ENCODE assay signal across 2 cellular contexts in the genomic region with DNA sequence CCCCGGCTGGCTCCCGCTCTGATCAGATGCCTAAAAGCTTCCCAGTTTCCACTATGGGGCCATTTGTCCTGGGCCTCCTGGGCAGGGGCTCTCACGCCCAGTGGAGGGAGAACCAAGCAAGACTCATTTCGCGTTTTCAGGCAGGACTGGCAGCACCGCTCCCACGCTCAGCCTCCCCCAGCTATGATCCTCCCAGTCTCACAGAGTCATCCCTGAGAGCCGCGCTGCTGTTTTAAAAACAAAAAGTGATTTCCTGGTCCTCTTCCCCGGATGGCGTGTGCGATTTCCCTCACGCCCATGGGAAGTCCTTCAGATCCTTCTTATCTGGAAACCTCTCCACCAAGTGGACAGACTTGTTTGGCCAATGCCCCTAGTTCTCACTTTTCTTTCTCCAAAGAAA.
TF ChIP-seq lines count a peak whose summit lies in the region.

A gene with protein sequence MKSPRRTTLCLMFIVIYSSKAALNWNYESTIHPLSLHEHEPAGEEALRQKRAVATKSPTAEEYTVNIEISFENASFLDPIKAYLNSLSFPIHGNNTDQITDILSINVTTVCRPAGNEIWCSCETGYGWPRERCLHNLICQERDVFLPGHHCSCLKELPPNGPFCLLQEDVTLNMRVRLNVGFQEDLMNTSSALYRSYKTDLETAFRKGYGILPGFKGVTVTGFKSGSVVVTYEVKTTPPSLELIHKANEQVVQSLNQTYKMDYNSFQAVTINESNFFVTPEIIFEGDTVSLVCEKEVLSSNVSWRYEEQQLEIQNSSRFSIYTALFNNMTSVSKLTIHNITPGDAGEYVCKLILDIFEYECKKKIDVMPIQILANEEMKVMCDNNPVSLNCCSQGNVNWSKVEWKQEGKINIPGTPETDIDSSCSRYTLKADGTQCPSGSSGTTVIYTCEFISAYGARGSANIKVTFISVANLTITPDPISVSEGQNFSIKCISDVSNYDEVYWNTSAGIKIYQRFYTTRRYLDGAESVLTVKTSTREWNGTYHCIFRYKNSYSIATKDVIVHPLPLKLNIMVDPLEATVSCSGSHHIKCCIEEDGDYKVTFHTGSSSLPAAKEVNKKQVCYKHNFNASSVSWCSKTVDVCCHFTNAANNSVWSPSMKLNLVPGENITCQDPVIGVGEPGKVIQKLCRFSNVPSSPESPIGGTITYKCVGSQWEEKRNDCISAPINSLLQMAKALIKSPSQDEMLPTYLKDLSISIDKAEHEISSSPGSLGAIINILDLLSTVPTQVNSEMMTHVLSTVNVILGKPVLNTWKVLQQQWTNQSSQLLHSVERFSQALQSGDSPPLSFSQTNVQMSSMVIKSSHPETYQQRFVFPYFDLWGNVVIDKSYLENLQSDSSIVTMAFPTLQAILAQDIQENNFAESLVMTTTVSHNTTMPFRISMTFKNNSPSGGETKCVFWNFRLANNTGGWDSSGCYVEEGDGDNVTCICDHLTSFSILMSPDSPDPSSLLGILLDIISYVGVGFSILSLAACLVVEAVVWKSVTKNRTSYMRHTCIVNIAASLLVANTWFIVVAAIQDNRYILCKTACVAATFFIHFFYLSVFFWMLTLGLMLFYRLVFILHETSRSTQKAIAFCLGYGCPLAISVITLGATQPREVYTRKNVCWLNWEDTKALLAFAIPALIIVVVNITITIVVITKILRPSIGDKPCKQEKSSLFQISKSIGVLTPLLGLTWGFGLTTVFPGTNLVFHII (N-terminal part only) (minus strand): TSS at position 208 of the 400 bp plus-strand sequence. CDS start 15,176 bp downstream, outside the sequence.

TF ChIP-seq in GM23338, 12 proteins besides CTCF, POLR2A, EP300 and RAD21 (continued from another document and continues in another):
- TF ChIP-seq, protein P1, sequence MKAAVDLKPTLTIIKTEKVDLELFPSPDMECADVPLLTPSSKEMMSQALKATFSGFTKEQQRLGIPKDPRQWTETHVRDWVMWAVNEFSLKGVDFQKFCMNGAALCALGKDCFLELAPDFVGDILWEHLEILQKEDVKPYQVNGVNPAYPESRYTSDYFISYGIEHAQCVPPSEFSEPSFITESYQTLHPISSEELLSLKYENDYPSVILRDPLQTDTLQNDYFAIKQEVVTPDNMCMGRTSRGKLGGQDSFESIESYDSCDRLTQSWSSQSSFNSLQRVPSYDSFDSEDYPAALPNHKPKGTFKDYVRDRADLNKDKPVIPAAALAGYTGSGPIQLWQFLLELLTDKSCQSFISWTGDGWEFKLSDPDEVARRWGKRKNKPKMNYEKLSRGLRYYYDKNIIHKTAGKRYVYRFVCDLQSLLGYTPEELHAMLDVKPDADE (IDR thresholded peaks at IDR 0.05): no peak
- TF ChIP-seq, protein P2, sequence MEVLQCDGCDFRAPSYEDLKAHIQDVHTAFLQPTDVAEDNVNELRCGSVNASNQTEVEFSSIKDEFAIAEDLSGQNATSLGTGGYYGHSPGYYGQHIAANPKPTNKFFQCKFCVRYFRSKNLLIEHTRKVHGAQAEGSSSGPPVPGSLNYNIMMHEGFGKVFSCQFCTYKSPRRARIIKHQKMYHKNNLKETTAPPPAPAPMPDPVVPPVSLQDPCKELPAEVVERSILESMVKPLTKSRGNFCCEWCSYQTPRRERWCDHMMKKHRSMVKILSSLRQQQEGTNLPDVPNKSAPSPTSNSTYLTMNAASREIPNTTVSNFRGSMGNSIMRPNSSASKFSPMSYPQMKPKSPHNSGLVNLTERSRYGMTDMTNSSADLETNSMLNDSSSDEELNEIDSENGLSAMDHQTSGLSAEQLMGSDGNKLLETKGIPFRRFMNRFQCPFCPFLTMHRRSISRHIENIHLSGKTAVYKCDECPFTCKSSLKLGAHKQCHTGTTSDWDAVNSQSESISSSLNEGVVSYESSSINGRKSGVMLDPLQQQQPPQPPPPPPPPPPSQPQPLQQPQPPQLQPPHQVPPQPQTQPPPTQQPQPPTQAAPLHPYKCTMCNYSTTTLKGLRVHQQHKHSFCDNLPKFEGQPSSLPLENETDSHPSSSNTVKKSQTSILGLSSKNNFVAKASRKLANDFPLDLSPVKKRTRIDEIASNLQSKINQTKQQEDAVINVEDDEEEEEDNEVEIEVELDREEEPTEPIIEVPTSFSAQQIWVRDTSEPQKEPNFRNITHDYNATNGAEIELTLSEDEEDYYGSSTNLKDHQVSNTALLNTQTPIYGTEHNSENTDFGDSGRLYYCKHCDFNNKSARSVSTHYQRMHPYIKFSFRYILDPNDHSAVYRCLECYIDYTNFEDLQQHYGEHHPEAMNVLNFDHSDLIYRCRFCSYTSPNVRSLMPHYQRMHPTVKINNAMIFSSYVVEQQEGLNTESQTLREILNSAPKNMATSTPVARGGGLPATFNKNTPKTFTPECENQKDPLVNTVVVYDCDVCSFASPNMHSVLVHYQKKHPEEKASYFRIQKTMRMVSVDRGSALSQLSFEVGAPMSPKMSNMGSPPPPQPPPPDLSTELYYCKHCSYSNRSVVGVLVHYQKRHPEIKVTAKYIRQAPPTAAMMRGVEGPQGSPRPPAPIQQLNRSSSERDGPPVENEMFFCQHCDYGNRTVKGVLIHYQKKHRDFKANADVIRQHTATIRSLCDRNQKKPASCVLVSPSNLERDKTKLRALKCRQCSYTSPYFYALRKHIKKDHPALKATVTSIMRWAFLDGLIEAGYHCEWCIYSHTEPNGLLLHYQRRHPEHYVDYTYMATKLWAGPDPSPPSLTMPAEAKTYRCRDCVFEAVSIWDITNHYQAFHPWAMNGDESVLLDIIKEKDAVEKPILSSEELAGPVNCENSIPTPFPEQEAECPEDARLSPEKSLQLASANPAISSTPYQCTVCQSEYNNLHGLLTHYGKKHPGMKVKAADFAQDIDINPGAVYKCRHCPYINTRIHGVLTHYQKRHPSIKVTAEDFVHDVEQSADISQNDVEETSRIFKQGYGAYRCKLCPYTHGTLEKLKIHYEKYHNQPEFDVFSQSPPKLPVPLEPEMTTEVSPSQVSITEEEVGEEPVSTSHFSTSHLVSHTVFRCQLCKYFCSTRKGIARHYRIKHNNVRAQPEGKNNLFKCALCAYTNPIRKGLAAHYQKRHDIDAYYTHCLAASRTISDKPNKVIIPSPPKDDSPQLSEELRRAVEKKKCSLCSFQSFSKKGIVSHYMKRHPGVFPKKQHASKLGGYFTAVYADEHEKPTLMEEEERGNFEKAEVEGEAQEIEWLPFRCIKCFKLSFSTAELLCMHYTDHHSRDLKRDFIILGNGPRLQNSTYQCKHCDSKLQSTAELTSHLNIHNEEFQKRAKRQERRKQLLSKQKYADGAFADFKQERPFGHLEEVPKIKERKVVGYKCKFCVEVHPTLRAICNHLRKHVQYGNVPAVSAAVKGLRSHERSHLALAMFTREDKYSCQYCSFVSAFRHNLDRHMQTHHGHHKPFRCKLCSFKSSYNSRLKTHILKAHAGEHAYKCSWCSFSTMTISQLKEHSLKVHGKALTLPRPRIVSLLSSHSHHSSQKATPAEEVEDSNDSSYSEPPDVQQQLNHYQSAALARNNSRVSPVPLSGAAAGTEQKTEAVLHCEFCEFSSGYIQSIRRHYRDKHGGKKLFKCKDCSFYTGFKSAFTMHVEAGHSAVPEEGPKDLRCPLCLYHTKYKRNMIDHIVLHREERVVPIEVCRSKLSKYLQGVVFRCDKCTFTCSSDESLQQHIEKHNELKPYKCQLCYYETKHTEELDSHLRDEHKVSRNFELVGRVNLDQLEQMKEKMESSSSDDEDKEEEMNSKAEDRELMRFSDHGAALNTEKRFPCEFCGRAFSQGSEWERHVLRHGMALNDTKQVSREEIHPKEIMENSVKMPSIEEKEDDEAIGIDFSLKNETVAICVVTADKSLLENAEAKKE (CRISPR knock-in tag; IDR thresholded peaks at IDR 0.05): no peak
- TF ChIP-seq STAT1 (IDR thresholded peaks at IDR 0.05; ENCODE audit: unreplicated experiment) (no peak), NANOG (IDR thresholded peaks at IDR 0.05; ENCODE audit: borderline replicate concordance) (no peak)

TF ChIP-seq in WTC11, 78 proteins besides CTCF, POLR2A, EP300 and RAD21 (continued from another document and continues in another):
- TF ChIP-seq, protein P3, sequence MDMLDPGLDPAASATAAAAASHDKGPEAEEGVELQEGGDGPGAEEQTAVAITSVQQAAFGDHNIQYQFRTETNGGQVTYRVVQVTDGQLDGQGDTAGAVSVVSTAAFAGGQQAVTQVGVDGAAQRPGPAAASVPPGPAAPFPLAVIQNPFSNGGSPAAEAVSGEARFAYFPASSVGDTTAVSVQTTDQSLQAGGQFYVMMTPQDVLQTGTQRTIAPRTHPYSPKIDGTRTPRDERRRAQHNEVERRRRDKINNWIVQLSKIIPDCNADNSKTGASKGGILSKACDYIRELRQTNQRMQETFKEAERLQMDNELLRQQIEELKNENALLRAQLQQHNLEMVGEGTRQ (CRISPR knock-in tag; IDR thresholded peaks at IDR 0.05): no peak
- TF ChIP-seq, protein P4, sequence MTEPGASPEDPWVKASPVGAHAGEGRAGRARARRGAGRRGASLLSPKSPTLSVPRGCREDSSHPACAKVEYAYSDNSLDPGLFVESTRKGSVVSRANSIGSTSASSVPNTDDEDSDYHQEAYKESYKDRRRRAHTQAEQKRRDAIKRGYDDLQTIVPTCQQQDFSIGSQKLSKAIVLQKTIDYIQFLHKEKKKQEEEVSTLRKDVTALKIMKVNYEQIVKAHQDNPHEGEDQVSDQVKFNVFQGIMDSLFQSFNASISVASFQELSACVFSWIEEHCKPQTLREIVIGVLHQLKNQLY (CRISPR knock-in tag; IDR thresholded peaks at IDR 0.05): no peak
- TF ChIP-seq, protein P5, sequence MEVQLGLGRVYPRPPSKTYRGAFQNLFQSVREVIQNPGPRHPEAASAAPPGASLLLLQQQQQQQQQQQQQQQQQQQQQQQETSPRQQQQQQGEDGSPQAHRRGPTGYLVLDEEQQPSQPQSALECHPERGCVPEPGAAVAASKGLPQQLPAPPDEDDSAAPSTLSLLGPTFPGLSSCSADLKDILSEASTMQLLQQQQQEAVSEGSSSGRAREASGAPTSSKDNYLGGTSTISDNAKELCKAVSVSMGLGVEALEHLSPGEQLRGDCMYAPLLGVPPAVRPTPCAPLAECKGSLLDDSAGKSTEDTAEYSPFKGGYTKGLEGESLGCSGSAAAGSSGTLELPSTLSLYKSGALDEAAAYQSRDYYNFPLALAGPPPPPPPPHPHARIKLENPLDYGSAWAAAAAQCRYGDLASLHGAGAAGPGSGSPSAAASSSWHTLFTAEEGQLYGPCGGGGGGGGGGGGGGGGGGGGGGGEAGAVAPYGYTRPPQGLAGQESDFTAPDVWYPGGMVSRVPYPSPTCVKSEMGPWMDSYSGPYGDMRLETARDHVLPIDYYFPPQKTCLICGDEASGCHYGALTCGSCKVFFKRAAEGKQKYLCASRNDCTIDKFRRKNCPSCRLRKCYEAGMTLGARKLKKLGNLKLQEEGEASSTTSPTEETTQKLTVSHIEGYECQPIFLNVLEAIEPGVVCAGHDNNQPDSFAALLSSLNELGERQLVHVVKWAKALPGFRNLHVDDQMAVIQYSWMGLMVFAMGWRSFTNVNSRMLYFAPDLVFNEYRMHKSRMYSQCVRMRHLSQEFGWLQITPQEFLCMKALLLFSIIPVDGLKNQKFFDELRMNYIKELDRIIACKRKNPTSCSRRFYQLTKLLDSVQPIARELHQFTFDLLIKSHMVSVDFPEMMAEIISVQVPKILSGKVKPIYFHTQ (CRISPR knock-in tag; IDR thresholded peaks at IDR 0.05): no peak
- TF ChIP-seq, protein P6, sequence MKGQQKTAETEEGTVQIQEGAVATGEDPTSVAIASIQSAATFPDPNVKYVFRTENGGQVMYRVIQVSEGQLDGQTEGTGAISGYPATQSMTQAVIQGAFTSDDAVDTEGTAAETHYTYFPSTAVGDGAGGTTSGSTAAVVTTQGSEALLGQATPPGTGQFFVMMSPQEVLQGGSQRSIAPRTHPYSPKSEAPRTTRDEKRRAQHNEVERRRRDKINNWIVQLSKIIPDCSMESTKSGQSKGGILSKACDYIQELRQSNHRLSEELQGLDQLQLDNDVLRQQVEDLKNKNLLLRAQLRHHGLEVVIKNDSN (CRISPR knock-in tag; IDR thresholded peaks at IDR 0.05): no peak
- TF ChIP-seq, protein P7, sequence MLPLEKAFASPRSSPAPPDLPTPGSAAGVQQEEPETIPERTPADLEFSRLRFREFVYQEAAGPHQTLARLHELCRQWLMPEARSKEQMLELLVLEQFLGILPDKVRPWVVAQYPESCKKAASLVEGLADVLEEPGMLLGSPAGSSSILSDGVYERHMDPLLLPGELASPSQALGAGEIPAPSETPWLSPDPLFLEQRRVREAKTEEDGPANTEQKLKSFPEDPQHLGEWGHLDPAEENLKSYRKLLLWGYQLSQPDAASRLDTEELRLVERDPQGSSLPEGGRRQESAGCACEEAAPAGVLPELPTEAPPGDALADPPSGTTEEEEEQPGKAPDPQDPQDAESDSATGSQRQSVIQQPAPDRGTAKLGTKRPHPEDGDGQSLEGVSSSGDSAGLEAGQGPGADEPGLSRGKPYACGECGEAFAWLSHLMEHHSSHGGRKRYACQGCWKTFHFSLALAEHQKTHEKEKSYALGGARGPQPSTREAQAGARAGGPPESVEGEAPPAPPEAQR (CRISPR knock-in tag; IDR thresholded peaks at IDR 0.05): no peak
- TF ChIP-seq ZNF416 (CRISPR knock-in tag; IDR thresholded peaks at IDR 0.05) (no peak), FOXK1 (CRISPR knock-in tag; IDR thresholded peaks at IDR 0.05) (no peak), ZNF219 (CRISPR knock-in tag; IDR thresholded peaks at IDR 0.05; ENCODE audit: borderline replicate concordance) (no peak), GRHL2 (CRISPR knock-in tag; IDR thresholded peaks at IDR 0.05; ENCODE audit: insufficient replicate concordance, severe bottlenecking) (no peak), NR3C1 (CRISPR knock-in tag; conservative IDR thresholded peaks at IDR 0.05; ENCODE audit: low read depth) (no peak), CBFB (CRISPR knock-in tag; IDR thresholded peaks at IDR 0.05; ENCODE audit: low read depth) (no peak), ETV6 (CRISPR knock-in tag; IDR thresholded peaks at IDR 0.05) (no peak)
- TF ChIP-seq, protein P8, sequence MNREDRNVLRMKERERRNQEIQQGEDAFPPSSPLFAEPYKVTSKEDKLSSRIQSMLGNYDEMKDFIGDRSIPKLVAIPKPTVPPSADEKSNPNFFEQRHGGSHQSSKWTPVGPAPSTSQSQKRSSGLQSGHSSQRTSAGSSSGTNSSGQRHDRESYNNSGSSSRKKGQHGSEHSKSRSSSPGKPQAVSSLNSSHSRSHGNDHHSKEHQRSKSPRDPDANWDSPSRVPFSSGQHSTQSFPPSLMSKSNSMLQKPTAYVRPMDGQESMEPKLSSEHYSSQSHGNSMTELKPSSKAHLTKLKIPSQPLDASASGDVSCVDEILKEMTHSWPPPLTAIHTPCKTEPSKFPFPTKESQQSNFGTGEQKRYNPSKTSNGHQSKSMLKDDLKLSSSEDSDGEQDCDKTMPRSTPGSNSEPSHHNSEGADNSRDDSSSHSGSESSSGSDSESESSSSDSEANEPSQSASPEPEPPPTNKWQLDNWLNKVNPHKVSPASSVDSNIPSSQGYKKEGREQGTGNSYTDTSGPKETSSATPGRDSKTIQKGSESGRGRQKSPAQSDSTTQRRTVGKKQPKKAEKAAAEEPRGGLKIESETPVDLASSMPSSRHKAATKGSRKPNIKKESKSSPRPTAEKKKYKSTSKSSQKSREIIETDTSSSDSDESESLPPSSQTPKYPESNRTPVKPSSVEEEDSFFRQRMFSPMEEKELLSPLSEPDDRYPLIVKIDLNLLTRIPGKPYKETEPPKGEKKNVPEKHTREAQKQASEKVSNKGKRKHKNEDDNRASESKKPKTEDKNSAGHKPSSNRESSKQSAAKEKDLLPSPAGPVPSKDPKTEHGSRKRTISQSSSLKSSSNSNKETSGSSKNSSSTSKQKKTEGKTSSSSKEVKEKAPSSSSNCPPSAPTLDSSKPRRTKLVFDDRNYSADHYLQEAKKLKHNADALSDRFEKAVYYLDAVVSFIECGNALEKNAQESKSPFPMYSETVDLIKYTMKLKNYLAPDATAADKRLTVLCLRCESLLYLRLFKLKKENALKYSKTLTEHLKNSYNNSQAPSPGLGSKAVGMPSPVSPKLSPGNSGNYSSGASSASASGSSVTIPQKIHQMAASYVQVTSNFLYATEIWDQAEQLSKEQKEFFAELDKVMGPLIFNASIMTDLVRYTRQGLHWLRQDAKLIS (CRISPR knock-in tag; IDR thresholded peaks at IDR 0.05; ENCODE audit: borderline replicate concordance): no peak
